ENCODE assay signal across 8 cellular contexts in genomic region chr1:143903899-143904621, GRCh38.
A peak's percentile ranks its signal among the peaks of the same experiment; 100 is the strongest.
DNase-seq lines count a peak whose midpoint lies in the region; ATAC-seq, FAIRE-seq and TF ChIP-seq lines count a peak whose summit lies in the region.
"Not testable (repeated sequence)": the region's sequence is repeated elsewhere in the genome, so short reads cannot be mapped to it uniquely, and the experiment has no call there.

No MANE protein-coding gene starts in this region.

- not testable (repeated sequence) for H3K27me3 Mint-ChIP-seq in activated CD4-positive, alpha-beta T cell treated with anti-CD3 and anti-CD28 coated beads, Interleukin-2, amount 10 ng/mL, durations not matched to agents 7 days and 5 days; central memory CD8-positive, alpha-beta T cell

- CTCF ChIA-PET in BJ (lab: Yijun Ruan, JAX); activated CD4-positive, alpha-beta T cell treated with anti-CD3 and anti-CD28 coated beads, Interleukin-2, amount 10 ng/mL, durations not matched to agents 7 days and 5 days (lab: Charles Lee): not testable (repeated sequence)

- H3K9me3 Mint-ChIP-seq in activated CD4-positive, alpha-beta T cell treated with anti-CD3 and anti-CD28 coated beads, Interleukin-2, amount 10 ng/mL, durations not matched to agents 7 days and 5 days; central memory CD8-positive, alpha-beta T cell: not testable (repeated sequence)

- not testable (repeated sequence) for H3K36me3 ChIP-seq in BJ (ENCODE audit: control insufficient read depth, insufficient read depth, low read length); pancreas

- H3K36me3 Mint-ChIP-seq in activated CD4-positive, alpha-beta T cell treated with anti-CD3 and anti-CD28 coated beads, Interleukin-2, amount 10 ng/mL, durations not matched to agents 7 days and 5 days (ENCODE audit: low read depth); central memory CD8-positive, alpha-beta T cell (ENCODE audit: insufficient read depth): not testable (repeated sequence)

- peak overlapping the region in 1 of 4 donors; percentile 58 for H3K27ac ChIP-seq in pancreas

- not testable (repeated sequence) for H3K4me1 Mint-ChIP-seq in activated CD4-positive, alpha-beta T cell treated with anti-CD3 and anti-CD28 coated beads, Interleukin-2, amount 10 ng/mL, durations not matched to agents 7 days and 5 days; central memory CD8-positive, alpha-beta T cell

- not testable (repeated sequence) for H3K9me3 ChIP-seq in pancreas

- POLR2A ChIA-PET in BJ (lab: Charles Lee); activated CD4-positive, alpha-beta T cell treated with anti-CD3 and anti-CD28 coated beads, Interleukin-2, amount 10 ng/mL, durations not matched to agents 7 days and 5 days (lab: Charles Lee): not testable (repeated sequence)

- not testable (repeated sequence) for TF ChIP-seq CTCF in BJ (IDR thresholded peaks at IDR 0.05; ENCODE audit: insufficient read depth, low read depth, low read length); foreskin fibroblast (IDR thresholded peaks at IDR 0.05; ENCODE audit: low read depth, low read length); pancreas (IDR thresholded peaks at IDR 0.05)

- H3K4me3 ChIP-seq in BJ (ENCODE audit: low read depth, low read length) (peak overlapping the region; percentile 47), foreskin fibroblast (ENCODE audit: low read depth in 1 of 2, low read length in 2 of 2) (peak overlapping the region; percentile 35 to 65), pancreas (peak overlapping the region in 3 of 4 donors; percentile 19 to 36 (median 32))

- intact Hi-C loops in pancreas (cut with DNase I) = not testable (repeated sequence)

- WGBS in pancreas, 2 donors = 4 to 8% methylated on average over 39 of the region's 48 CpGs

- H3K4me1 ChIP-seq in pancreas = not testable (repeated sequence)

- not testable (repeated sequence) for FAIRE-seq in pancreas (lab: Jason Lieb, UNC)

- not testable (repeated sequence) for H3K27me3 ChIP-seq in BJ (ENCODE audit: control insufficient read depth, insufficient read depth, low read length); pancreas

- peak overlapping the region; percentile 65 for H3K4me3 Mint-ChIP-seq in activated CD4-positive, alpha-beta T cell treated with anti-CD3 and anti-CD28 coated beads, Interleukin-2, amount 10 ng/mL, durations not matched to agents 7 days and 5 days
- H3K4me3 Mint-ChIP-seq in central memory CD8-positive, alpha-beta T cell = not testable (repeated sequence)

- ATAC-seq in HG03520 (IDR thresholded peaks at IDR 0.05; ENCODE audit: unreplicated experiment) (peak; percentile 50), pancreas (peak; percentile 52 to 69 (median 60))
- ATAC-seq in central memory CD8-positive, alpha-beta T cell (replicated peaks; ENCODE audit: extremely low read depth, poor library complexity, severe bottlenecking) = peak; percentile 33

- not testable (repeated sequence) for H3K27ac Mint-ChIP-seq in activated CD4-positive, alpha-beta T cell treated with anti-CD3 and anti-CD28 coated beads, Interleukin-2, amount 10 ng/mL, durations not matched to agents 7 days and 5 days; central memory CD8-positive, alpha-beta T cell (ENCODE audit: low read depth)

- DNase-seq in BJ (ENCODE audit: low read depth); central memory CD8-positive, alpha-beta T cell (ENCODE audit: low spot score in 2 of 2): not testable (repeated sequence)
- DNase-seq in activated CD4-positive, alpha-beta T cell treated with anti-CD3 and anti-CD28 coated beads, Interleukin-2, amount 10 ng/mL, durations not matched to agents 7 days and 5 days = peak; percentile 5
- DNase-seq in foreskin fibroblast (peak; percentile 43 to 70), kidney glomerular epithelial cell (lab: John Stamatoyannopoulos, UW) (peak; percentile 65), pancreas (peak; percentile 29 to 64 (median 47)), superior temporal gyrus (ENCODE audit: extremely low spot score) (peak; percentile 18)
